24 cellular contexts compared by ENCODE assay signal in the genomic region with DNA sequence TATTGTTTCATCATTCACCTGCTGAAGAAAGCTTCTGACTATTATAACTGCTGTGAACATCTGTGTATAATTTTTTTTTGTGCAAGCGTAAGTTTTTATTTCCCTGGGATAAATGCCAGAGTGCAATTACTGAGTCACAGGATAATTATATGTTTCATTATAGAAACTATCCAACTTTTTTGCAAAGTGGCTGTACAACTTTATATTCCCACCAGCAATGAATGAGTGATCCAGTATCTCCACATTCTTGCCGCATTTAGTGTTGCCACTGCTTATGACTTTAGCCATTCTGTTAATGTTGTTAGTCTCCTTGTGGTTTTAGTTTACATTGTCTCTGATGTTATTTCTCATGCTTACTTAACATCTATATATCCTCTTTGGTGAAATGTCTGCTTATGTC.
DNase-seq lines count a peak whose midpoint lies in the region; ATAC-seq and TF ChIP-seq lines count a peak whose summit lies in the region.
"Had no signal": no experiment of that assay in that cellular context is flagged by ENCODE, and none has a peak within 500 bp of the region (broad histone marks: within the 10 kb centered on the region; RNA-seq: fewer than 3 reads in every experiment).

No MANE protein-coding gene starts in this region.

- H4K20me1 ChIP-seq in PC-3 (ENCODE audit: low read length): no peaks in the 10 kb centered on the region

- no peaks in the 10 kb centered on the region for H3K9me3 ChIP-seq in A673 (ENCODE audit: low read depth, low read length, poor library complexity, severe bottlenecking)
- no peaks in the 10 kb centered on the region for H3K9me3 ChIP-seq in HEK293 (ENCODE audit: control insufficient read depth, insufficient read depth, low read depth, low read length)
- H3K9me3 ChIP-seq in PC-3 (ENCODE audit: low read length): no peaks in the 10 kb centered on the region
- H3K9me3 ChIP-seq: Peyer's patch, SK-N-SH, uterus had no signal

- peak; percentile 71 for DNase-seq in A673 (ENCODE audit: low spot score)
- peak; percentile 87 for DNase-seq in PC-3
- peak; percentile 41 for DNase-seq in fibroblast of mammary gland (ENCODE audit: low read depth)
- DNase-seq in NCI-H2196 (lab: John Stamatoyannopoulos, UW; ENCODE audit: unreplicated experiment): no peak
- DNase-seq in activated naive CD4-positive, alpha-beta T cell (lab: John Stamatoyannopoulos, UW): no peak
- no peak for DNase-seq in germinal center (ENCODE audit: low spot score)
- DNase-seq: activated CD4-positive, alpha-beta memory T cell treated with anti-CD3 and anti-CD28 coated beads for 36 hours; amniotic stem cell; caudate nucleus; GOT3; Kasumi-1; left cardiac atrium; mesendoderm; naive thymus-derived CD4-positive, alpha-beta T cell; NCI-H1417; NK-92 treated with Interleukin-12 subunit alpha and Interleukin-12 subunit beta, amount 100 ng/mL, for 24 hours; Peyer's patch; retina; SK-N-SH; stimulated activated CD4-positive, alpha-beta T cell treated with anti-CD3 and anti-CD28 coated beads, Interleukin-12 subunit alpha, Interleukin-12 subunit beta, amount 100 ng/mL, for 4 hours; substantia nigra; uterus had no signal

- no peaks in the 10 kb centered on the region for H3K9me2 ChIP-seq in PC-3 (replicated peaks; ENCODE audit: low read length)
- H3K9me2 ChIP-seq: SK-N-SH had no signal

- BruUV-seq in A673 (replicated peaks; lab: Mats Ljungman, UMichigan) (no TSS peak), PC-3 (replicated peaks; lab: Mats Ljungman, UMichigan) (no TSS peak)

- intact Hi-C loops in A673 (cut with micrococcal nuclease; ENCODE audit: unreplicated experiment): no loop called here
- intact Hi-C loops in PC-3 (cut with micrococcal nuclease): no loop called here

- ATAC-seq in PC-3: no peak
- no peak for ATAC-seq in HG02623 (IDR thresholded peaks at IDR 0.05; ENCODE audit: unreplicated experiment)
- ATAC-seq: left cardiac atrium; naive thymus-derived CD4-positive, alpha-beta T cell had no signal

- H3K9ac ChIP-seq in PC-3 (ENCODE audit: low read length): no peak overlapping the region
- H3K9ac ChIP-seq: SK-N-SH had no signal

- no peaks in the 10 kb centered on the region for H3F3A ChIP-seq in PC-3 (ENCODE audit: low read length, unreplicated experiment)

- no peaks in the 10 kb centered on the region for H3K27me3 ChIP-seq in A673 (replicated peaks; ENCODE audit: insufficient read depth, low read depth, low read length, poor library complexity)
- H3K27me3 ChIP-seq in PC-3 (ENCODE audit: low read length): peaks cover 22% of the 10 kb centered on the region; the same call in 1 of the 2 replicates
- H3K27me3 ChIP-seq: Peyer's patch, uterus had no signal

- H3K36me3 ChIP-seq in A673 (ENCODE audit: insufficient read depth, low read length, poor library complexity, severe bottlenecking): no peaks in the 10 kb centered on the region
- no peaks in the 10 kb centered on the region for H3K36me3 ChIP-seq in HEK293 (ENCODE audit: control insufficient read depth in 2 of 2, insufficient read depth in 1 of 2, low read length in 2 of 2)
- no peaks in the 10 kb centered on the region for H3K36me3 ChIP-seq in PC-3 (ENCODE audit: low read depth, low read length)
- H3K36me3 ChIP-seq: Peyer's patch, uterus had no signal

- H3K4me3 ChIP-seq in A673 (ENCODE audit: low read depth, low read length, poor library complexity, severe bottlenecking): no peak overlapping the region
- no peak overlapping the region for H3K4me3 ChIP-seq in HEK293 (ENCODE audit: low read depth, low read length)
- no peak overlapping the region for H3K4me3 ChIP-seq in PC-3 (ENCODE audit: low read length)
- H3K4me3 ChIP-seq in fibroblast of mammary gland (ENCODE audit: control insufficient read depth, low read depth, low read length): no peak overlapping the region
- H3K4me3 ChIP-seq: Peyer's patch, uterus had no signal

- H2AFZ ChIP-seq in PC-3 (ENCODE audit: low read length): no peak overlapping the region

- no peaks in the 10 kb centered on the region for H3K79me2 ChIP-seq in PC-3 (ENCODE audit: low read length)

- no peaks in the 10 kb centered on the region for H3K4me1 ChIP-seq in A673 (ENCODE audit: insufficient read depth, low read length, poor library complexity, severe bottlenecking)
- no peaks in the 10 kb centered on the region for H3K4me1 ChIP-seq in HEK293 (ENCODE audit: control insufficient read depth, insufficient read depth, low read length)
- H3K4me1 ChIP-seq in PC-3 (ENCODE audit: insufficient read depth, low read length): no peaks in the 10 kb centered on the region
- H3K4me1 ChIP-seq: Peyer's patch, uterus had no signal

- CTCF ChIA-PET in A673 (lab: Charles Lee) (no interaction called here), HEK293 (lab: Yijun Ruan, JAX) (no interaction called here), PC-3 (lab: Charles Lee) (interaction anchor here (0.6 kb wide), 1 partner anchor 87 kb away, joined by 7 read pairs; no protein-coding TSS in a partner anchor)

- POLR2A ChIA-PET in A673 (lab: Charles Lee; ENCODE audit: low non-redundant PET): interaction anchor here (0.6 kb wide), 1 partner anchor 180 kb away, joined by 3 read pairs; the partner anchor contains the start of genes JKAMP and L3HYPDH
- POLR2A ChIA-PET in HEK293 (lab: Yijun Ruan, JAX): no interaction called here
- POLR2A ChIA-PET in PC-3 (lab: Charles Lee; ENCODE audit: unreplicated experiment): no interaction called here

- TF ChIP-seq CTCF in A673 (conservative IDR thresholded peaks at IDR 0.05; ENCODE audit: low read depth, low read length) (no peak), HEK293 (tag by site-specific recombination; IDR thresholded peaks at IDR 0.05) (no peak), PC-3 (conservative IDR thresholded peaks at IDR 0.05; ENCODE audit: low read depth, low read length) (no peak), fibroblast of mammary gland (conservative IDR thresholded peaks at IDR 0.05; ENCODE audit: control insufficient read depth, insufficient read depth, low read depth, low read length) (no peak)

- no peak overlapping the region for H3K4me2 ChIP-seq in PC-3 (ENCODE audit: low read length)
- H3K4me2 ChIP-seq: SK-N-SH had no signal

- H3K27ac ChIP-seq in A673 (ENCODE audit: low read depth, low read length, poor library complexity, severe bottlenecking) (no peak overlapping the region), HEK293 (ENCODE audit: extremely low read depth, low read depth, low read length) (no peak overlapping the region), PC-3 (ENCODE audit: low read length) (no peak overlapping the region)
- H3K27ac ChIP-seq: Peyer's patch, uterus had no signal

TF ChIP-seq in HEK293, 187 proteins besides CTCF, POLR2A, EP300 and RAD21 (continues in another document):
- no peak for TF ChIP-seq ZNF571 (tag by site-specific recombination; IDR thresholded peaks at IDR 0.05)
- TF ChIP-seq REPIN1 (tag by site-specific recombination; IDR thresholded peaks at IDR 0.05; ENCODE audit: low read depth): no peak
- TF ChIP-seq, protein P1, sequence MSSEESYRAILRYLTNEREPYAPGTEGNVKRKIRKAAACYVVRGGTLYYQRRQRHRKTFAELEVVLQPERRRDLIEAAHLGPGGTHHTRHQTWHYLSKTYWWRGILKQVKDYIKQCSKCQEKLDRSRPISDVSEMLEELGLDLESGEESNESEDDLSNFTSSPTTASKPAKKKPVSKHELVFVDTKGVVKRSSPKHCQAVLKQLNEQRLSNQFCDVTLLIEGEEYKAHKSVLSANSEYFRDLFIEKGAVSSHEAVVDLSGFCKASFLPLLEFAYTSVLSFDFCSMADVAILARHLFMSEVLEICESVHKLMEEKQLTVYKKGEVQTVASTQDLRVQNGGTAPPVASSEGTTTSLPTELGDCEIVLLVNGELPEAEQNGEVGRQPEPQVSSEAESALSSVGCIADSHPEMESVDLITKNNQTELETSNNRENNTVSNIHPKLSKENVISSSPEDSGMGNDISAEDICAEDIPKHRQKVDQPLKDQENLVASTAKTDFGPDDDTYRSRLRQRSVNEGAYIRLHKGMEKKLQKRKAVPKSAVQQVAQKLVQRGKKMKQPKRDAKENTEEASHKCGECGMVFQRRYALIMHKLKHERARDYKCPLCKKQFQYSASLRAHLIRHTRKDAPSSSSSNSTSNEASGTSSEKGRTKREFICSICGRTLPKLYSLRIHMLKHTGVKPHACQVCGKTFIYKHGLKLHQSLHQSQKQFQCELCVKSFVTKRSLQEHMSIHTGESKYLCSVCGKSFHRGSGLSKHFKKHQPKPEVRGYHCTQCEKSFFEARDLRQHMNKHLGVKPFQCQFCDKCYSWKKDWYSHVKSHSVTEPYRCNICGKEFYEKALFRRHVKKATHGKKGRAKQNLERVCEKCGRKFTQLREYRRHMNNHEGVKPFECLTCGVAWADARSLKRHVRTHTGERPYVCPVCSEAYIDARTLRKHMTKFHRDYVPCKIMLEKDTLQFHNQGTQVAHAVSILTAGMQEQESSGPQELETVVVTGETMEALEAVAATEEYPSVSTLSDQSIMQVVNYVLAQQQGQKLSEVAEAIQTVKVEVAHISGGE (tag by site-specific recombination; conservative IDR thresholded peaks at IDR 0.05; ENCODE audit: low read depth): no peak
- 0 out of 2 replicates have a peak, but pooled peaks have one; percentile 37 for TF ChIP-seq ZNF24 (tag by site-specific recombination; IDR thresholded peaks at IDR 0.05)
- TF ChIP-seq SP7 (tag by site-specific recombination; IDR thresholded peaks at IDR 0.05): peak; percentile 90
- TF ChIP-seq ZNF248 (tag by site-specific recombination; IDR thresholded peaks at IDR 0.05): no peak

Comparison
In these comparisons a context has a peak if more than half of its experiments do, and no peak if none do; other contexts are left out.
1. DNase-seq: peak in A673 (single experiment), PC-3 (single experiment) and fibroblast of mammary gland (single experiment); none in NCI-H2196 (single experiment), activated naive CD4-positive, alpha-beta T cell (0 of 4) and germinal center (single experiment).